Comparison of ENCODE assay signal across 8 cellular contexts in genomic region chr1:147172168-147173016, GRCh38.
DNase-seq lines count a peak whose midpoint lies in the region; ATAC-seq and TF ChIP-seq lines count a peak whose summit lies in the region.

PRKAB2 (minus strand) TSS chr1:147172470; CDS start chr1:147172144, 326 bp downstream.

- DNase-seq in AG10803 (ENCODE audit: low read depth): peak; percentile 98
- DNase-seq in NCI-H2227 (lab: John Stamatoyannopoulos, UW; ENCODE audit: unreplicated experiment): peak; percentile 98
- peak; percentile 74 to 82 (median 78) for DNase-seq in activated CD4-positive, CD25-positive, alpha-beta regulatory T cell (lab: John Stamatoyannopoulos, UW)
- peak; percentile 85 for DNase-seq in central memory CD4-positive, alpha-beta T cell
- peak; percentile 98 for DNase-seq in iris pigment epithelial cell (ENCODE audit: low read depth)
- DNase-seq in stimulated activated CD4-positive, alpha-beta T cell treated with anti-CD3 and anti-CD28 coated beads, Interleukin-12 subunit alpha, Interleukin-12 subunit beta, amount 100 ng/mL, for 24 hours (ENCODE audit: low read depth in 2 of 2): peak; percentile 82 to 83

- in situ Hi-C loops in GM18951 (cut with MboI; ENCODE audit: low sequenced_read_pairs, unreplicated experiment): no loop called here

- TF ChIP-seq POLR2A in GM18951 (IDR thresholded peaks at IDR 0.05; ENCODE audit: extremely low read depth, insufficient read depth, insufficient read length): peak; percentile 74

- peak; percentile 53 for TF ChIP-seq CTCF in AG10803 (conservative IDR thresholded peaks at IDR 0.05; ENCODE audit: low read length)

- ATAC-seq in HG03175 (IDR thresholded peaks at IDR 0.05; ENCODE audit: unreplicated experiment): peak; percentile 88

- peak within 1 kb of the TSS; percentile 95 for H3K4me3 ChIP-seq in AG10803 (ENCODE audit: low read length)

Comparison
In these comparisons a context has a peak if more than half of its experiments do, and no peak if none do; other contexts are left out.
1. Peak in every context shown above with its lines: DNase-seq, ATAC-seq and H3K4me3 ChIP-seq.